ENCODE assay signal across 11 cellular contexts in the genomic region with DNA sequence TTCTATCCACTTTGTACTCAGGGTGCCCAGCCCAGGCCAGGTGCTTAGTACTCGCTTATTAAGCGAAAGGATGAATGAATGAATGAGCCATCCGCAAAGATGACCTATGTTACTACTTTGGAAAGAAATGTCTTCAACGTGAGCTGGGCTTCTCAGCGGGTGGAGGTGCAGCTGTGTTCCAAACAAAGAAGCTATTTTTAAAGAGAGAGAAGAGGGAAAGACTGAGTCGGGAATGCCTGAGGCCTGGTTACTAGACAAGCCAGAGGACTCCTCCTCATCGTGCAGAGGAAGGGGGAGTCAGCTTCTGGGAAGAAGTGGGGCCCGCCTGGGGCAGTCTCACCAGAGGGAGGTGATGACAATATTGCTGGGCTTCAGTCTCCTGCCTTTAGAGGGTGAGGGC. TPM values are rescaled to one million over a fixed set of nuclear protein-coding genes. Genes with fewer than 3 reads are reported as not detected.
DNase-seq lines count a peak whose midpoint lies in the region; ATAC-seq and TF ChIP-seq lines count a peak whose summit lies in the region.
"Had no signal": no experiment of that assay in that cellular context is flagged by ENCODE, and none has a peak within 500 bp of the region (broad histone marks: within the 10 kb centered on the region; RNA-seq: fewer than 3 reads in every experiment).

No MANE protein-coding gene starts in this region.

- H3K4me1 Mint-ChIP-seq in activated T-cell treated with anti-CD3 and anti-CD28 coated beads, Interleukin-2, amount 50 U/mL, for 72 hours (ENCODE audit: low read depth), result peaks cover 98% of the 10 kb centered on the region
- peaks cover 81% of the 10 kb centered on the region for H3K4me1 Mint-ChIP-seq in activated T-cell treated with anti-CD3 and anti-CD28 coated beads, Interleukin-2, amount 50 U/mL, for 4 hours (ENCODE audit: low read depth)
- peaks cover 86% of the 10 kb centered on the region for H3K4me1 Mint-ChIP-seq in activated CD8-positive, alpha-beta T cell treated with anti-CD3 and anti-CD28 coated beads for 36 hours (ENCODE audit: low read depth)
- H3K4me1 Mint-ChIP-seq in stimulated activated memory B cell treated with anti-CD40 and anti-IgM and Interleukin-4, amounts not matched to agents 10 μg/mL and 1 μg/mL and 100 μg/mL, for 72 hours, result peaks cover 49% of the 10 kb centered on the region
- H3K4me1 Mint-ChIP-seq in chondrocyte (ENCODE audit: low read depth), result peaks cover 25% of the 10 kb centered on the region

- no peaks in the 10 kb centered on the region for H3K9me3 ChIP-seq in lower lobe of right lung
- H3K9me3 ChIP-seq: upper lobe of right lung had no signal

- peaks cover 18 to 36% of the 10 kb centered on the region in 2 donors for H3K36me3 Mint-ChIP-seq in activated T-cell treated with anti-CD3 and anti-CD28 coated beads, Interleukin-2, amount 50 U/mL, for 72 hours (ENCODE audit: insufficient read depth in 2 of 2)
- peaks cover 24% of the 10 kb centered on the region for H3K36me3 Mint-ChIP-seq in activated T-cell treated with anti-CD3 and anti-CD28 coated beads, Interleukin-2, amount 50 U/mL, for 4 hours (ENCODE audit: insufficient read depth)
- H3K36me3 Mint-ChIP-seq in activated CD8-positive, alpha-beta T cell treated with anti-CD3 and anti-CD28 coated beads for 36 hours (ENCODE audit: low read depth), result peaks cover 53% of the 10 kb centered on the region
- peaks cover 24% of the 10 kb centered on the region for H3K36me3 Mint-ChIP-seq in stimulated activated memory B cell treated with anti-CD40 and anti-IgM and Interleukin-4, amounts not matched to agents 10 μg/mL and 1 μg/mL and 100 μg/mL, for 72 hours
- no peaks in the 10 kb centered on the region for H3K36me3 Mint-ChIP-seq in chondrocyte (ENCODE audit: low read depth)

- CTCF ChIA-PET in activated CD8-positive, alpha-beta T cell treated with anti-CD3 and anti-CD28 coated beads for 36 hours (lab: Charles Lee), result interaction anchor here (1.0 to 3.1 kb wide), 3 partner anchors 10 to 77 kb away, joined by 3 to 26 read pairs (median 11); no protein-coding TSS in a partner anchor

- H3K4me3 ChIP-seq in lower lobe of right lung, result no peak overlapping the region
- H3K4me3 ChIP-seq: upper lobe of right lung had no signal

- H3K27me3 ChIP-seq in lower lobe of right lung (ENCODE audit: low read depth), result no peaks in the 10 kb centered on the region
- H3K27me3 ChIP-seq: upper lobe of right lung had no signal

- intact Hi-C loops in activated CD8-positive, alpha-beta T cell treated with anti-CD3 and anti-CD28 coated beads for 36 hours (cut with micrococcal nuclease), result no loop called here
- intact Hi-C loops in lower lobe of right lung (cut with DNase I), result no loop called here

- H3K9me3 Mint-ChIP-seq in activated T-cell treated with anti-CD3 and anti-CD28 coated beads, Interleukin-2, amount 50 U/mL, for 72 hours, result no peaks in the 10 kb centered on the region
- no peaks in the 10 kb centered on the region for H3K9me3 Mint-ChIP-seq in activated T-cell treated with anti-CD3 and anti-CD28 coated beads, Interleukin-2, amount 50 U/mL, for 4 hours
- H3K9me3 Mint-ChIP-seq in activated CD8-positive, alpha-beta T cell treated with anti-CD3 and anti-CD28 coated beads for 36 hours, result no peaks in the 10 kb centered on the region
- no peaks in the 10 kb centered on the region for H3K9me3 Mint-ChIP-seq in stimulated activated memory B cell treated with anti-CD40 and anti-IgM and Interleukin-4, amounts not matched to agents 10 μg/mL and 1 μg/mL and 100 μg/mL, for 72 hours
- H3K9me3 Mint-ChIP-seq in chondrocyte (ENCODE audit: low read depth), result no peaks in the 10 kb centered on the region

- H3K27ac Mint-ChIP-seq in activated T-cell treated with anti-CD3 and anti-CD28 coated beads, Interleukin-2, amount 50 U/mL, for 72 hours, result peak overlapping the region; percentile 86
- H3K27ac Mint-ChIP-seq in activated CD8-positive, alpha-beta T cell treated with anti-CD3 and anti-CD28 coated beads for 36 hours, result peak overlapping the region; percentile 93
- H3K27ac Mint-ChIP-seq in stimulated activated memory B cell treated with anti-CD40 and anti-IgM and Interleukin-4, amounts not matched to agents 10 μg/mL and 1 μg/mL and 100 μg/mL, for 72 hours, result peak overlapping the region; percentile 78
- H3K27ac Mint-ChIP-seq in chondrocyte (ENCODE audit: unreplicated experiment), result no peak overlapping the region

- no peak for DNase-seq in activated T-cell treated with anti-CD3 and anti-CD28 coated beads, Interleukin-2, amount 50 U/mL, for 72 hours
- DNase-seq in activated T-cell treated with anti-CD3 and anti-CD28 coated beads, Interleukin-2, amount 50 U/mL, for 4 hours, result no peak
- no peak for DNase-seq in activated CD8-positive, alpha-beta T cell treated with anti-CD3 and anti-CD28 coated beads for 36 hours
- no peak for DNase-seq in lower lobe of right lung
- DNase-seq in NCI-H526 treated with DMSO at 0.1 percent for 48 hours (lab: John Stamatoyannopoulos, UW), result no peak
- DNase-seq in chondrocyte (ENCODE audit: low spot score), result no peak
- no peak for DNase-seq in dermis blood vessel endothelial cell
- DNase-seq: foreskin fibroblast, NCI-H2107, upper lobe of right lung had no signal

- no peaks in the 10 kb centered on the region for H3K36me3 ChIP-seq in lower lobe of right lung
- H3K36me3 ChIP-seq: upper lobe of right lung had no signal

- H3K27me3 Mint-ChIP-seq in activated T-cell treated with anti-CD3 and anti-CD28 coated beads, Interleukin-2, amount 50 U/mL, for 72 hours (ENCODE audit: low read depth), result no peaks in the 10 kb centered on the region
- no peaks in the 10 kb centered on the region for H3K27me3 Mint-ChIP-seq in activated T-cell treated with anti-CD3 and anti-CD28 coated beads, Interleukin-2, amount 50 U/mL, for 4 hours (ENCODE audit: low read depth)
- no peaks in the 10 kb centered on the region for H3K27me3 Mint-ChIP-seq in activated CD8-positive, alpha-beta T cell treated with anti-CD3 and anti-CD28 coated beads for 36 hours
- no peaks in the 10 kb centered on the region for H3K27me3 Mint-ChIP-seq in stimulated activated memory B cell treated with anti-CD40 and anti-IgM and Interleukin-4, amounts not matched to agents 10 μg/mL and 1 μg/mL and 100 μg/mL, for 72 hours
- H3K27me3 Mint-ChIP-seq in chondrocyte (ENCODE audit: low read depth), result no peaks in the 10 kb centered on the region

- H3K4me3 Mint-ChIP-seq in activated T-cell treated with anti-CD3 and anti-CD28 coated beads, Interleukin-2, amount 50 U/mL, for 72 hours, result peak overlapping the region; percentile 73 to 76
- no peak overlapping the region for H3K4me3 Mint-ChIP-seq in activated T-cell treated with anti-CD3 and anti-CD28 coated beads, Interleukin-2, amount 50 U/mL, for 4 hours
- H3K4me3 Mint-ChIP-seq in activated CD8-positive, alpha-beta T cell treated with anti-CD3 and anti-CD28 coated beads for 36 hours, result no peak overlapping the region
- no peak overlapping the region for H3K4me3 Mint-ChIP-seq in stimulated activated memory B cell treated with anti-CD40 and anti-IgM and Interleukin-4, amounts not matched to agents 10 μg/mL and 1 μg/mL and 100 μg/mL, for 72 hours
- no peak overlapping the region for H3K4me3 Mint-ChIP-seq in chondrocyte (ENCODE audit: unreplicated experiment)

- peaks cover 11% of the 10 kb centered on the region for H3K4me1 ChIP-seq in lower lobe of right lung

- TF ChIP-seq CTCF in activated CD8-positive, alpha-beta T cell treated with anti-CD3 and anti-CD28 coated beads for 36 hours (IDR thresholded peaks at IDR 0.05), result no peak
- TF ChIP-seq CTCF in lower lobe of right lung (IDR thresholded peaks at IDR 0.05) (no peak), chondrocyte (IDR thresholded peaks at IDR 0.05) (no peak)

- ATAC-seq in activated T-cell treated with anti-CD3 and anti-CD28 coated beads, Interleukin-2, amount 50 U/mL, for 72 hours (replicated peaks in 1 of 2), result no peak
- no peak for ATAC-seq in activated T-cell treated with anti-CD3 and anti-CD28 coated beads, Interleukin-2, amount 50 U/mL, for 4 hours
- no peak for ATAC-seq in activated CD8-positive, alpha-beta T cell treated with anti-CD3 and anti-CD28 coated beads for 36 hours
- no peak for ATAC-seq in lower lobe of right lung
- ATAC-seq in stimulated activated memory B cell treated with anti-CD40 and anti-IgM and Interleukin-4, amounts not matched to agents 10 μg/mL and 1 μg/mL and 100 μg/mL, for 72 hours, result no peak

- H3K27ac ChIP-seq in lower lobe of right lung, result peak overlapping the region; percentile 57

- POLR2A ChIA-PET in activated CD8-positive, alpha-beta T cell treated with anti-CD3 and anti-CD28 coated beads for 36 hours (lab: Charles Lee), result interaction anchor here (0.9 to 6.4 kb wide), 13 partner anchors 8 to 101 kb away, joined by 3 to 42 read pairs (median 6); partner anchors contain the start of gene CD6

RNA-seq across cellular contexts. Expression of gene CD5, which starts 30.4 kb away (rescaled TPM):
- total RNA-seq in activated T-cell treated with anti-CD3 and anti-CD28 coated beads, Interleukin-2, amount 50 U/mL, for 72 hours, result 100 to 1,000 TPM; 285 to 317 TPM
- total RNA-seq in activated T-cell treated with anti-CD3 and anti-CD28 coated beads, Interleukin-2, amount 50 U/mL, for 4 hours, result 100 to 1,000 TPM; 318 to 420 (median 359) TPM
- total RNA-seq in activated CD8-positive, alpha-beta T cell treated with anti-CD3 and anti-CD28 coated beads for 36 hours, result 100 to 1,000 TPM; 214 to 215 TPM
- total RNA-seq in lower lobe of right lung, result 3.5 TPM
- not detected in 3 replicates for total RNA-seq in chondrocyte
- total RNA-seq in dermis blood vessel endothelial cell, result not detected in 2 replicates

Comparison
In these comparisons a context has a peak if more than half of its experiments do, and no peak if none do; other contexts are left out.
1. H3K4me3 Mint-ChIP-seq: peak in activated T-cell treated with anti-CD3 and anti-CD28 coated beads, Interleukin-2, amount 50 U/mL, for 72 hours (2 of 2); none in activated T-cell treated with anti-CD3 and anti-CD28 coated beads, Interleukin-2, amount 50 U/mL, for 4 hours (single experiment), activated CD8-positive, alpha-beta T cell treated with anti-CD3 and anti-CD28 coated beads for 36 hours (single experiment), stimulated activated memory B cell treated with anti-CD40 and anti-IgM and Interleukin-4, amounts not matched to agents 10 μg/mL and 1 μg/mL and 100 μg/mL, for 72 hours (single experiment) and chondrocyte (single experiment).
2. RNA of gene CD5, which starts 30.4 kb away (total RNA-seq): 318 to 420 TPM in activated T-cell treated with anti-CD3 and anti-CD28 coated beads, Interleukin-2, amount 50 U/mL, for 4 hours, 285 to 317 TPM in activated T-cell treated with anti-CD3 and anti-CD28 coated beads, Interleukin-2, amount 50 U/mL, for 72 hours and 214 to 215 TPM in activated CD8-positive, alpha-beta T cell treated with anti-CD3 and anti-CD28 coated beads for 36 hours; 3.5 TPM in lower lobe of right lung (single experiment), not detected in chondrocyte and not detected in dermis blood vessel endothelial cell; every median in the first group is over 10 times any median in the second.